23 cellular contexts compared by ENCODE assay signal in the genomic region with DNA sequence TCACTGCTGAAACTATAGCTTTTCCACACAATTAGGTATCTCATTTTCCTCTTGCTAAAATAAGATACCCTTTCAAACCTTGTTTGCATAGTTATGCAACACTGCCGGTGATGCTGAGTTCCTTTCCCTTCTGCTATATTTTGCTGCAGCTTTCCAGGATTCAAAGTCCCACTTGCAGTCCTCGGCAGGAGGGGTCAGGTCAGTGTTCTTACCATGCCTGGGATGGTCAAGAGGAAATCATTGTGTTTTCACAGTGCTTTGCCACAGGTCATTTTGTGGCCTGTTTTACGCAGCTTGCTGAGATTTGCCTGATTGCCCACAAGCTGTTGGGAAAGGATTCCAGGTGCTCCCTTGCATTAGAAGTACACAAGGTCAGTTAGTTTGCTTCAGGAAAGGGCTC.
DNase-seq lines count a peak whose midpoint lies in the region; ATAC-seq, FAIRE-seq and TF ChIP-seq lines count a peak whose summit lies in the region.
"Had no signal": no experiment of that assay in that cellular context is flagged by ENCODE, and none has a peak within 500 bp of the region (broad histone marks: within the 10 kb centered on the region; RNA-seq: fewer than 3 reads in every experiment).

No MANE protein-coding gene starts in this region.

- POLR2A ChIA-PET in HepG2 (lab: Yijun Ruan, JAX) = no interaction called here

- BruUV-seq in HepG2 (replicated peaks; lab: Mats Ljungman, UMichigan) = no TSS peak

- intact Hi-C loops in left ventricle myocardium inferior (cut with micrococcal nuclease) (no loop called here), cardiac septum (cut with DNase I) (no loop called here), HepG2 (cut with micrococcal nuclease; ENCODE audit: unreplicated experiment) (no loop called here), testis (cut with DNase I; ENCODE audit: low total_unique reads) (no loop called here)

- CTCF ChIA-PET in HepG2 (lab: Yijun Ruan, JAX; ENCODE audit: low intra/inter-chr PET ratio, low total read pairs) = no interaction called here

- DNase-seq in left ventricle myocardium inferior = no peak
- no peak for DNase-seq in cardiac septum (ENCODE audit: low spot score)
- peak; percentile 45 for DNase-seq in hepatocyte (ENCODE audit: low spot score)
- DNase-seq in HepG2 (ENCODE audit: low spot score) = peak; percentile 76
- DNase-seq in testis = no peak
- no peak for DNase-seq in stimulated activated CD4-positive, alpha-beta T cell treated with anti-CD3 and anti-CD28 coated beads, Interleukin-15, amount 100 ng/mL, for 24 hours
- no peak for DNase-seq in NCI-H1092 (lab: John Stamatoyannopoulos, UW)
- no peak for DNase-seq in RKO (ENCODE audit: low spot score)
- DNase-seq: DMS153; Kasumi-1; MM.1S; NCI-H1092 treated with DMSO at 0.1 percent for 48 hours; NCI-H2081; NCI-H2171 treated with DMSO at 0.1 percent for 48 hours; NCI-H446 treated with DMSO at 0.1 percent for 48 hours; NCI-H748 treated with DMSO at 0.1 percent for 48 hours; NK-92 treated with Interleukin-12 subunit alpha and Interleukin-12 subunit beta, amount 100 ng/mL, for 24 hours; Peyer's patch had no signal

- H3K4me2 ChIP-seq in hepatocyte = no peak overlapping the region
- H3K4me2 ChIP-seq in HepG2 (ENCODE audit: low read depth, low read length) = peak overlapping the region; percentile 27

- TF ChIP-seq EP300 in HepG2 (IDR thresholded peaks at IDR 0.05; ENCODE audit: low read depth in 2 of 2, low read length in 2 of 2) = peak in 1 of 2 experiments; percentile 31; a peak in 1 of 4 replicates
- no peak for TF ChIP-seq EP300 in HepG2 (CRISPR knock-in tag; IDR thresholded peaks at IDR 0.05; ENCODE audit: borderline replicate concordance)

- H3K9me3 ChIP-seq in left ventricle myocardium inferior (replicated peaks) (no peaks in the 10 kb centered on the region), hepatocyte (ENCODE audit: low read depth) (no peaks in the 10 kb centered on the region), HepG2 (ENCODE audit: low read length) (no peaks in the 10 kb centered on the region), testis (no peaks in the 10 kb centered on the region)
- H3K9me3 ChIP-seq: Peyer's patch had no signal

- H3K9ac ChIP-seq in HepG2 (ENCODE audit: insufficient read depth, low read depth, low read length) = no peak overlapping the region

- TF ChIP-seq POLR2A in HepG2 (IDR thresholded peaks at IDR 0.05; ENCODE audit: insufficient read depth in 1 of 2, low read depth in 2 of 2, low read length in 2 of 2) (no peak), testis (IDR thresholded peaks at IDR 0.05) (peak; percentile 3)

- H3K4me1 ChIP-seq in left ventricle myocardium inferior (peaks cover 40% of the 10 kb centered on the region), hepatocyte (ENCODE audit: insufficient read depth) (no peaks in the 10 kb centered on the region), HepG2 (ENCODE audit: insufficient read depth, low read length) (no peaks in the 10 kb centered on the region; the same call in 1 of the 2 replicates), testis (no peaks in the 10 kb centered on the region)
- H3K4me1 ChIP-seq: Peyer's patch had no signal

- H4K20me1 ChIP-seq in hepatocyte (ENCODE audit: insufficient read depth, poor library complexity, severe bottlenecking) (no peaks in the 10 kb centered on the region), HepG2 (ENCODE audit: insufficient read depth, low read length) (no peaks in the 10 kb centered on the region)

- H3K79me2 ChIP-seq in hepatocyte (no peaks in the 10 kb centered on the region), HepG2 (ENCODE audit: insufficient read depth, low read length) (no peaks in the 10 kb centered on the region)

- no peak; the same call in 2 of the 3 replicates for ATAC-seq in HepG2
- ATAC-seq: Right ventricle myocardium inferior had no signal

- no peak overlapping the region for H2AFZ ChIP-seq in hepatocyte
- H2AFZ ChIP-seq in HepG2 (ENCODE audit: low read length) = no peak overlapping the region

- H3K27ac ChIP-seq in left ventricle myocardium inferior (replicated peaks) = peak overlapping the region; percentile 16
- H3K27ac ChIP-seq in hepatocyte = no peak overlapping the region
- no peak overlapping the region for H3K27ac ChIP-seq in HepG2 (ENCODE audit: extremely low read length, insufficient read depth, low read length)
- no peak overlapping the region for H3K27ac ChIP-seq in testis
- H3K27ac ChIP-seq: 22Rv1, Peyer's patch had no signal

- H3K27me3 ChIP-seq in left ventricle myocardium inferior (ENCODE audit: low read depth) (no peaks in the 10 kb centered on the region), hepatocyte (no peaks in the 10 kb centered on the region), HepG2 (ENCODE audit: control insufficient read depth in 1 of 2, insufficient read depth in 2 of 2, low read length in 2 of 2) (no peaks in the 10 kb centered on the region), testis (no peaks in the 10 kb centered on the region)
- H3K27me3 ChIP-seq: Peyer's patch had no signal

- no peak for TF ChIP-seq CTCF in left ventricle myocardium inferior (IDR thresholded peaks at IDR 0.05; ENCODE audit: borderline replicate concordance)
- no peak for TF ChIP-seq CTCF in hepatocyte (IDR thresholded peaks at IDR 0.05; ENCODE audit: poor library complexity)
- TF ChIP-seq CTCF in HepG2 (CRISPR knock-in tag; IDR thresholded peaks at IDR 0.05) = no peak
- TF ChIP-seq CTCF in testis (IDR thresholded peaks at IDR 0.05) = no peak

- 49% methylated on average over 3 of the region's 3 CpGs for WGBS in hepatocyte (ENCODE audit: low lambda C conversion rate, missing lambda C conversion rate)
- 0% methylated on average over 3 of the region's 3 CpGs for WGBS in HepG2 (ENCODE audit: low lambda C conversion rate)
- WGBS in testis, 2 donors = 83 to 89% methylated on average over 3 of the region's 3 CpGs

- no peaks in the 10 kb centered on the region for H3K9me2 ChIP-seq in hepatocyte (replicated peaks; ENCODE audit: insufficient read depth)

- no peak overlapping the region for H3K4me3 ChIP-seq in left ventricle myocardium inferior
- H3K4me3 ChIP-seq in hepatocyte = no peak overlapping the region
- H3K4me3 ChIP-seq in HepG2 (replicated peaks in 1 of 3; ENCODE audit: insufficient read depth in 1 of 3, low read depth in 2 of 3, low read length in 3 of 3) = no peak overlapping the region
- H3K4me3 ChIP-seq in testis = no peak overlapping the region
- H3K4me3 ChIP-seq: Peyer's patch had no signal

- TF ChIP-seq RAD21 in HepG2 (CRISPR knock-in tag; IDR thresholded peaks at IDR 0.05) = no peak

- peak; percentile 21 for FAIRE-seq in HepG2 (lab: Jason Lieb, UNC)
- FAIRE-seq: GM12892, GM18507, H1 had no signal

- in situ Hi-C loops in HepG2 (cut with HindIII; ENCODE audit: extremely low pct_ligation_motif_present, low pct_unique_long_range_greater_than_20kb) = no loop called here

- H3K36me3 ChIP-seq in left ventricle myocardium inferior (no peaks in the 10 kb centered on the region), hepatocyte (replicated peaks; ENCODE audit: insufficient read depth, low read depth) (no peaks in the 10 kb centered on the region), HepG2 (replicated peaks in 1 of 2; ENCODE audit: control insufficient read depth in 1 of 2, insufficient read depth in 2 of 2, low read length in 2 of 2) (no peaks in the 10 kb centered on the region), testis (ENCODE audit: low read depth, missing control alignments) (no peaks in the 10 kb centered on the region)
- H3K36me3 ChIP-seq: Peyer's patch had no signal

TF ChIP-seq in HepG2, 621 proteins besides CTCF, POLR2A, EP300 and RAD21 (continues in another document):
- TF ChIP-seq ZNF362 (CRISPR knock-in tag; IDR thresholded peaks at IDR 0.05; ENCODE audit: borderline replicate concordance) (no peak), ZNF232 (CRISPR knock-in tag; IDR thresholded peaks at IDR 0.05; ENCODE audit: borderline replicate concordance) (0 out of 2 replicates have a peak, but pooled peaks have one; percentile 36), ZNF749 (CRISPR knock-in tag; IDR thresholded peaks at IDR 0.05; ENCODE audit: borderline replicate concordance) (no peak), FOXC1 (CRISPR knock-in tag; IDR thresholded peaks at IDR 0.05; ENCODE audit: borderline replicate concordance) (peak; percentile 35; the same call in 1 of the 2 replicates), ATF7 (IDR thresholded peaks at IDR 0.05) (no peak), ATF7 (CRISPR knock-in tag; IDR thresholded peaks at IDR 0.05) (no peak), ZNF432 (CRISPR knock-in tag; IDR thresholded peaks at IDR 0.05; ENCODE audit: borderline replicate concordance) (no peak), ZNF331 (CRISPR knock-in tag; IDR thresholded peaks at IDR 0.05) (peak; percentile 72; the same call in 1 of the 2 replicates), ZBTB39 (CRISPR knock-in tag; IDR thresholded peaks at IDR 0.05) (no peak), EHMT2 (IDR thresholded peaks at IDR 0.05; ENCODE audit: borderline replicate concordance, low read depth, low read length) (no peak), MTF1 (CRISPR knock-in tag; IDR thresholded peaks at IDR 0.05) (no peak), ZFP90 (CRISPR knock-in tag; IDR thresholded peaks at IDR 0.05; ENCODE audit: borderline replicate concordance) (0 out of 2 replicates have a peak, but pooled peaks have one; percentile 1), ZFP82 (CRISPR knock-in tag; IDR thresholded peaks at IDR 0.05; ENCODE audit: borderline replicate concordance) (no peak)

Comparison
In these comparisons a context has a peak if more than half of its experiments do, and no peak if none do; other contexts are left out.
1. DNase-seq: peak in hepatocyte (single experiment) and HepG2 (single experiment); none in left ventricle myocardium inferior (single experiment), cardiac septum (single experiment), testis (single experiment), stimulated activated CD4-positive, alpha-beta T cell treated with anti-CD3 and anti-CD28 coated beads, Interleukin-15, amount 100 ng/mL, for 24 hours (single experiment), NCI-H1092 (single experiment) and RKO (single experiment).